11 cellular contexts compared by ENCODE assay signal in the genomic region with DNA sequence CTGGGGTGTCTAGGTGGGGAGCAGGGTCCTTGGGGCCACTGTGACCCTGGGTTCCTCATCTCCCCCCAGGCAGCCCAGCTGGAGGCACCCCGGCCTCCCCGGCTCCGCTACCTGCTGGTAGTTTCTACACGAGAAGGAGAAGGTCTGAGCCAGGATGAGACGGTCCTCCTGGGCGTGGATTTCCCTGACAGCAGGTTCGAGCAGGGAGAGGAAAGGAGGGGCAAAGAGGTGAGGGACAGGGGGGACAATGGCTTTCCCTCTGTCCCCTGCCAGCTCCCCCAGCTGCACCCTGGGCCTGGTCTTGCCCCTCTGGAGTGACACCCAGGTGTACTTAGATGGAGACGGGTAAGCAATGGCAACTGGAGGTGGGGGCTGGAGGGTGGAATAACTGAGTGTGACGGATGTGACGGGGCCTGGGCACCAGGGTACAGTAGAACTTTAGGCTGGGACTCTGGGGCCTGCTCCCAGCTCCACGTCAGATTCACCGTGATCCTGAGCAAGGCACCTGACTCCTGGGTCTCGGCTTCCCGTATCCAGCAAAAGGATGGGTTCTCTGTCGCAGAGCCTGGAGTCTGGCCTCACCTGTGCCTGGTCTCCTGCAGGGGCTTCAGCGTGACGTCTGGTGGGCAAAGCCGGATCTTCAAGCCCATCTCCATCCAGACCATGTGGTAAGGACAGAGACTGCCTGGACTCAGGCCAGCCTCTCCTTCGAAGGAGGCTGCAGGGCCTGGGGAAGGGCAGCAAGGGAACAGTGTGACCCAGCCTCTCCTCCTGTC.
"Had no signal": no experiment of that assay in that cellular context is flagged by ENCODE, and none has a peak within 500 bp of the region (broad histone marks: within the 10 kb centered on the region; RNA-seq: fewer than 3 reads in every experiment).

No MANE protein-coding gene starts in this region.

- H3K4me3 ChIP-seq: body of pancreas, tibial nerve had no signal

- DNase-seq: activated CD4-positive, alpha-beta T cell treated with anti-CD3 and anti-CD28 coated beads, Interleukin-2, amount 50 U/mL, for 48 hours; activated CD4-positive, CD25-positive, alpha-beta regulatory T cell treated with anti-CD3 and anti-CD28 coated beads, Interleukin-2, amount 50 U/mL, for 72 hours; amniotic stem cell; body of pancreas; central memory CD4-positive, alpha-beta T cell; erythroblast; hypothalamus; natural killer cell; stimulated activated CD4-positive, alpha-beta T cell treated with anti-CD3 and anti-CD28 coated beads, Interleukin-4, amount 100 ng/mL, for 4 hours had no signal

- H3K27ac ChIP-seq: body of pancreas, tibial nerve had no signal

- H3K9me3 ChIP-seq: body of pancreas, tibial nerve had no signal

- H3K4me3 Mint-ChIP-seq: natural killer cell had no signal

- H3K36me3 Mint-ChIP-seq: activated naive CD4-positive, alpha-beta T cell treated with anti-CD3 and anti-CD28 coated beads, Interleukin-2, amount 50 U/mL, for 72 hours; natural killer cell had no signal

- H3K27ac Mint-ChIP-seq: natural killer cell had no signal

- ATAC-seq: activated naive CD4-positive, alpha-beta T cell treated with anti-CD3 and anti-CD28 coated beads, Interleukin-2, amount 50 U/mL, for 72 hours; body of pancreas; natural killer cell had no signal

- H3K27me3 ChIP-seq: body of pancreas, tibial nerve had no signal

- H3K9me3 Mint-ChIP-seq: activated naive CD4-positive, alpha-beta T cell treated with anti-CD3 and anti-CD28 coated beads, Interleukin-2, amount 50 U/mL, for 72 hours; natural killer cell had no signal
